In the genomic region with DNA sequence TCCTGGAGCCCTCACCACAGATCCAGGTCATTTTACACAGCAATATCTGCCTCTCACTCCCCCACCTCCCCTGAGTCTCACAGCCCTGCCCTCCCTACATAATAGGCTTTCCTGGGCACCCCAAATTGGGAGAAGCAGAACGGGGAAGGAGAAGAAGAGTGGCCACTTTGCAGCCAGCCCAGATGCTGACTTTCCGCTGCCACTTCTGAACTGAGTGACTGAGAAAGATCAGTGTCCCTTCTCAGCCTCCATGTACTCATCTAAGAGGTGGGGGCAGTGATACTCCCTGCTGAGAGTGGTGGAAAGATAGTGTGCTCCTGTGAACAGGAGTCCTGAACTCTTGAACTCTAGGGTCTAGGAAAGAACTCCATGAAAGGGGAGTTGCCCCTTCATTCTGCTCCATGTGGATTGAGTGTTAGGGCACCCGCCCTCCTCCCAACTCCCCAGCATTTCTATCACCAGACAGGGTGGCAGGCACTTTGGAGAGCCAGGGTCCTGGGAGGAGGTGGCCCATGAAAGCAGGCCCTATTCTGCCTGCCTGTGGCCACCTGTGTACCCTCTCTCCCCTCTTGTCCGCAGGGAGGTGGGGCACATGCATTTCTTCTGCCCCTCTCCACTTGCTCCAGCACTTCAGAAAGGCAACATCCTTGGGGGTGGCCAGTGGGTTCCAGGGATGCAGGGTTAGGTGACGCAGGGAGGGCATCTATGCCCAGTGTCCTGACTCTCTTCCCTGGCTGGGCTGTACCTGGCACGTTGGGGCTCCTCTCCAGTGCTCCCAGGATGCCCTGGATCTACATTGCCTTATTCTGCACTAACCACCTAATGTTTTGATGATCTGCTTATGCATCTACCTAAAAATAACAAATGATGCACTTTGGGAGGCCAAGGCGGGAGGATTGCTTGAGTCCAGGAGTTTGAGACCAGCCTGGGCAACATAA, we compare ENCODE assay signal across 8 cellular contexts. TPM values are rescaled to one million over a fixed set of nuclear protein-coding genes. Genes with fewer than 3 reads are reported as not detected.
DNase-seq lines count a peak whose midpoint lies in the region; ATAC-seq lines count a peak whose summit lies in the region.

No MANE protein-coding gene starts in this region.

- peak overlapping the region; percentile 33 for H3K27ac ChIP-seq in CD8-positive, alpha-beta memory T cell (ENCODE audit: low read depth, low read length)

- CTCF ChIA-PET in CD8-positive, alpha-beta memory T cell (lab: Charles Lee), result interaction anchor here (1.7 to 2.6 kb wide), 5 partner anchors 14 to 353 kb away, joined by 5 to 32 read pairs (median 30); partner anchors contain the start of gene VEGFA

- H3K27ac Mint-ChIP-seq in CD8-positive, alpha-beta memory T cell, result peak overlapping the region; percentile 62 to 94 (median 90)
- H3K27ac Mint-ChIP-seq in activated naive CD8-positive, alpha-beta T cell treated with anti-CD3 and anti-CD28 coated beads, Interleukin-2, amount 10 ng/mL, durations not matched to agents 7 days and 5 days, result peak overlapping the region; percentile 86
- no peak overlapping the region for H3K27ac Mint-ChIP-seq in natural killer cell treated with Interleukin-12 subunit alpha and Interleukin-12 subunit beta and Interleukin-15 and Interleukin-18, amount 100 ng/mL, for 72 hours

- peaks cover 23 to 33% (median 28%) of the 10 kb centered on the region in 3 donors for H3K4me1 Mint-ChIP-seq in CD8-positive, alpha-beta memory T cell
- peaks cover 20% of the 10 kb centered on the region for H3K4me1 Mint-ChIP-seq in activated naive CD8-positive, alpha-beta T cell treated with anti-CD3 and anti-CD28 coated beads, Interleukin-2, amount 10 ng/mL, durations not matched to agents 7 days and 5 days
- H3K4me1 Mint-ChIP-seq in natural killer cell treated with Interleukin-12 subunit alpha and Interleukin-12 subunit beta and Interleukin-15 and Interleukin-18, amount 100 ng/mL, for 72 hours (ENCODE audit: low read depth in 2 of 2), result peaks cover 18 to 20% of the 10 kb centered on the region in 2 donors

- peaks cover under 1% of the 10 kb centered on the region for H3K9me3 ChIP-seq in CD8-positive, alpha-beta memory T cell (ENCODE audit: low read length)

- peaks cover 26% of the 10 kb centered on the region for H3K4me1 ChIP-seq in CD8-positive, alpha-beta memory T cell (ENCODE audit: insufficient read depth, low read length)

- H3K27me3 Mint-ChIP-seq in CD8-positive, alpha-beta memory T cell, result no peaks in the 10 kb centered on the region
- H3K27me3 Mint-ChIP-seq in activated naive CD8-positive, alpha-beta T cell treated with anti-CD3 and anti-CD28 coated beads, Interleukin-2, amount 10 ng/mL, durations not matched to agents 7 days and 5 days, result peaks cover 7% of the 10 kb centered on the region
- H3K27me3 Mint-ChIP-seq in natural killer cell treated with Interleukin-12 subunit alpha and Interleukin-12 subunit beta and Interleukin-15 and Interleukin-18, amount 100 ng/mL, for 72 hours, result peaks cover 0 to 20% of the 10 kb centered on the region in 2 donors

- peaks cover 3 to 12% (median 8%) of the 10 kb centered on the region in 5 donors for H3K9me3 Mint-ChIP-seq in CD8-positive, alpha-beta memory T cell
- peaks cover 1% of the 10 kb centered on the region for H3K9me3 Mint-ChIP-seq in activated naive CD8-positive, alpha-beta T cell treated with anti-CD3 and anti-CD28 coated beads, Interleukin-2, amount 10 ng/mL, durations not matched to agents 7 days and 5 days
- H3K9me3 Mint-ChIP-seq in natural killer cell treated with Interleukin-12 subunit alpha and Interleukin-12 subunit beta and Interleukin-15 and Interleukin-18, amount 100 ng/mL, for 72 hours, result peaks cover 4% of the 10 kb centered on the region

- POLR2A ChIA-PET in CD8-positive, alpha-beta memory T cell (lab: Charles Lee), result interaction anchor here (1.2 kb wide), 1 partner anchor 43 kb away, joined by 4 read pairs; no protein-coding TSS in a partner anchor
- POLR2A ChIA-PET in activated naive CD8-positive, alpha-beta T cell treated with anti-CD3 and anti-CD28 coated beads, Interleukin-2, amount 10 ng/mL, durations not matched to agents 7 days and 5 days (lab: Charles Lee), result interaction anchor here (0.5 to 2.0 kb wide), 8 partner anchors 8 to 348 kb away, joined by 4 to 20 read pairs (median 4); partner anchors contain the start of genes GTPBP2 and VEGFA

- ATAC-seq in activated naive CD8-positive, alpha-beta T cell treated with anti-CD3 and anti-CD28 coated beads, Interleukin-2, amount 10 ng/mL, durations not matched to agents 7 days and 5 days (ENCODE audit: low read depth), result peak; percentile 10
- no peak for ATAC-seq in natural killer cell treated with Interleukin-12 subunit alpha and Interleukin-12 subunit beta and Interleukin-15 and Interleukin-18, amount 100 ng/mL, for 72 hours
- no peak for ATAC-seq in HG03045 (IDR thresholded peaks at IDR 0.05; ENCODE audit: unreplicated experiment)

- H3K4me3 Mint-ChIP-seq in CD8-positive, alpha-beta memory T cell, result peak overlapping the region in 6 of 7 donors; percentile 28 to 64 (median 50)
- H3K4me3 Mint-ChIP-seq in activated naive CD8-positive, alpha-beta T cell treated with anti-CD3 and anti-CD28 coated beads, Interleukin-2, amount 10 ng/mL, durations not matched to agents 7 days and 5 days, result peak overlapping the region; percentile 44
- peak overlapping the region; percentile 28 for H3K4me3 Mint-ChIP-seq in natural killer cell treated with Interleukin-12 subunit alpha and Interleukin-12 subunit beta and Interleukin-15 and Interleukin-18, amount 100 ng/mL, for 72 hours

- H3K4me3 ChIP-seq in CD8-positive, alpha-beta memory T cell (ENCODE audit: low read length), result peak overlapping the region; percentile 24
- H3K4me3 ChIP-seq in Jurkat, Clone E6-1 (ENCODE audit: low read length), result peak overlapping the region; percentile 30

- DNase-seq in CD8-positive, alpha-beta memory T cell, result no peak
- DNase-seq in Jurkat, Clone E6-1 (ENCODE audit: low read depth, low spot score), result no peak
- no peak for DNase-seq in activated naive CD8-positive, alpha-beta T cell treated with anti-CD3 and anti-CD28 coated beads, Interleukin-2, amount 10 ng/mL, durations not matched to agents 7 days and 5 days
- DNase-seq in natural killer cell treated with Interleukin-12 subunit alpha and Interleukin-12 subunit beta and Interleukin-15 and Interleukin-18, amount 100 ng/mL, for 72 hours (ENCODE audit: low spot score), result no peak
- DNase-seq in NCI-H1930 (lab: John Stamatoyannopoulos, UW), result no peak
- DNase-seq in ureter (ENCODE audit: low spot score), result no peak
- DNase-seq in stimulated activated CD4-positive, alpha-beta T cell treated with anti-CD3 and anti-CD28 coated beads, Interleukin-4, amount 100 ng/mL, for 4 hours, result no peak

- H3K27me3 ChIP-seq in CD8-positive, alpha-beta memory T cell (ENCODE audit: insufficient read depth, low read length, poor library complexity, severe bottlenecking), result no peaks in the 10 kb centered on the region

- H3K36me3 Mint-ChIP-seq in CD8-positive, alpha-beta memory T cell, result peaks cover 0 to 4% (median 0%) of the 10 kb centered on the region in 3 donors
- H3K36me3 Mint-ChIP-seq in activated naive CD8-positive, alpha-beta T cell treated with anti-CD3 and anti-CD28 coated beads, Interleukin-2, amount 10 ng/mL, durations not matched to agents 7 days and 5 days, result peaks cover 2% of the 10 kb centered on the region
- H3K36me3 Mint-ChIP-seq in natural killer cell treated with Interleukin-12 subunit alpha and Interleukin-12 subunit beta and Interleukin-15 and Interleukin-18, amount 100 ng/mL, for 72 hours, result peaks cover 7% of the 10 kb centered on the region

- H3K36me3 ChIP-seq in CD8-positive, alpha-beta memory T cell (ENCODE audit: insufficient read depth, low read length), result no peaks in the 10 kb centered on the region

RNA-seq across cellular contexts. Expression of gene MRPS18A, which starts 38.3 kb away (rescaled TPM):
- 10 to 100 TPM; 60.4 to 60.6 TPM for total RNA-seq in CD8-positive, alpha-beta memory T cell
- polyA plus RNA-seq in CD8-positive, alpha-beta memory T cell, result 65.2 TPM
- 88.3 TPM for polyA plus RNA-seq in Jurkat, Clone E6-1 (2012; ENCODE audit: insufficient read depth, insufficient read length)
- total RNA-seq in activated naive CD8-positive, alpha-beta T cell treated with anti-CD3 and anti-CD28 coated beads, Interleukin-2, amount 10 ng/mL, durations not matched to agents 7 days and 5 days, result 10 to 100 TPM; 38.3 to 40.3 TPM
- total RNA-seq in natural killer cell treated with Interleukin-12 subunit alpha and Interleukin-12 subunit beta and Interleukin-15 and Interleukin-18, amount 100 ng/mL, for 72 hours, result 10 to 100 TPM; 32.7 to 39.3 TPM
- total RNA-seq in ureter, result 41.8 TPM

RNA-seq across cellular contexts. Expression of gene VEGFA, which starts 44.1 kb away (rescaled TPM):
- 10 to 100 TPM; 16.4 to 17.5 TPM for total RNA-seq in CD8-positive, alpha-beta memory T cell
- not detected for polyA plus RNA-seq in CD8-positive, alpha-beta memory T cell
- 8.8 TPM for polyA plus RNA-seq in Jurkat, Clone E6-1 (2012; ENCODE audit: insufficient read depth, insufficient read length)
- 10 to 100 TPM; 33.6 to 39.5 TPM for total RNA-seq in activated naive CD8-positive, alpha-beta T cell treated with anti-CD3 and anti-CD28 coated beads, Interleukin-2, amount 10 ng/mL, durations not matched to agents 7 days and 5 days
- 10 to 100 TPM; 36.8 to 43.0 TPM for total RNA-seq in natural killer cell treated with Interleukin-12 subunit alpha and Interleukin-12 subunit beta and Interleukin-15 and Interleukin-18, amount 100 ng/mL, for 72 hours
- total RNA-seq in ureter, result 261 TPM

Comparison
In these comparisons a context has a peak if more than half of its experiments do, and no peak if none do; other contexts are left out.
1. H3K27ac Mint-ChIP-seq: peak in CD8-positive, alpha-beta memory T cell (8 of 8) and activated naive CD8-positive, alpha-beta T cell treated with anti-CD3 and anti-CD28 coated beads, Interleukin-2, amount 10 ng/mL, durations not matched to agents 7 days and 5 days (single experiment); none in natural killer cell treated with Interleukin-12 subunit alpha and Interleukin-12 subunit beta and Interleukin-15 and Interleukin-18, amount 100 ng/mL, for 72 hours (0 of 2).
2. Peak in every context shown above with its lines, with median percentiles within 50 percentile points of each other: H3K4me3 Mint-ChIP-seq.